In genomic region chr1:39919545-39919944, GRCh38 we compare ENCODE assay signal across 9 cellular contexts. TPM values are rescaled to one million over a fixed set of nuclear protein-coding genes. Genes with fewer than 3 reads are reported as not detected.
DNase-seq lines count a peak whose midpoint lies in the region; ATAC-seq, FAIRE-seq and TF ChIP-seq lines count a peak whose summit lies in the region.
"Had no signal": no experiment of that assay in that cellular context is flagged by ENCODE, and none has a peak within 500 bp of the region (broad histone marks: within the 10 kb centered on the region; RNA-seq: fewer than 3 reads in every experiment).

No MANE protein-coding gene starts in this region.

- H3K9ac ChIP-seq in HCT116 (ENCODE audit: low read length) (no peak overlapping the region), colonic mucosa (ENCODE audit: low read depth in 2 of 2, low read length in 2 of 2) (no peak overlapping the region)

- DNase-seq in D721Med (ENCODE audit: insufficient read length, low spot score) (peak; percentile 63), HCT116 (ENCODE audit: low read depth, low spot score) (peak; percentile 68), NCI-H2171 treated with DMSO at 0.1 percent for 48 hours (lab: John Stamatoyannopoulos, UW) (peak; percentile 84), WERI-Rb-1 (peak; percentile 69), colonic mucosa (peak; percentile 48), lung (ENCODE audit: low spot score) (peak; percentile 60)
- DNase-seq in stimulated activated naive CD4-positive, alpha-beta T cell (lab: John Stamatoyannopoulos, UW): peak; percentile 8 to 74 (median 33)

- no peaks in the 10 kb centered on the region for H3K9me2 ChIP-seq in HCT116 (ENCODE audit: insufficient read depth)

- 26 to 27% methylated on average over 3 of the region's 3 CpGs for WGBS in lung, 2 donors

- H3K79me2 ChIP-seq in HCT116 (ENCODE audit: insufficient read depth, low read length): no peaks in the 10 kb centered on the region

- FAIRE-seq in D721Med (lab: Jason Lieb, UNC): no peak

- H3K27me3 ChIP-seq in HCT116 (ENCODE audit: insufficient read depth, low read length) (no peaks in the 10 kb centered on the region), WERI-Rb-1 (ENCODE audit: insufficient read depth, low read depth, severe bottlenecking) (no peaks in the 10 kb centered on the region), colonic mucosa (no peaks in the 10 kb centered on the region), lung (ENCODE audit: control insufficient read depth, insufficient read depth) (no peaks in the 10 kb centered on the region)

- ATAC-seq in HCT116 (peak; percentile 99), lung (ENCODE audit: insufficient read depth, low FRiP score) (peak; percentile 66), HG03378 (IDR thresholded peaks at IDR 0.05; ENCODE audit: unreplicated experiment) (no peak)

- CTCF ChIA-PET in HCT116 (lab: Charles Lee): interaction anchor here (0.6 to 3.5 kb wide), 28 partner anchors 8 to 613 kb away, joined by 3 to 59 read pairs (median 4); partner anchors contain the start of genes CAP1, MFSD2A and MYCL

- H3K4me3 ChIP-seq in HCT116 (replicated peaks in 1 of 2; ENCODE audit: low read depth in 1 of 2, low read length in 2 of 2) (no peak overlapping the region), WERI-Rb-1 (ENCODE audit: low read depth, low read length) (no peak overlapping the region), colonic mucosa (no peak overlapping the region), lung (no peak overlapping the region)
- H3K4me3 ChIP-seq: skin epidermis had no signal

- RAD21 ChIA-PET in HCT116 (lab: Charles Lee; ENCODE audit: low non-redundant PET in 1 of 2, low total read pairs in 2 of 2, uncharacterized antibody in 2 of 2, unreplicated experiment in 2 of 2): interaction anchor here (0.6 to 2.6 kb wide), 13 partner anchors 11 to 419 kb away, joined by 3 to 16 read pairs (median 5); no protein-coding TSS in a partner anchor

- no peak for TF ChIP-seq POLR2A in HCT116 (IDR thresholded peaks at IDR 0.05; ENCODE audit: borderline replicate concordance, extremely low read depth, insufficient read depth, insufficient read length)

- no TSS peak for BruUV-seq in HCT116 (replicated peaks; lab: Mats Ljungman, UMichigan)

- peak; percentile 94 for TF ChIP-seq RAD21 in HCT116 (IDR thresholded peaks at IDR 0.05; ENCODE audit: low read depth)

- H2AFZ ChIP-seq in HCT116 (ENCODE audit: low read depth, low read length, poor library complexity, severe bottlenecking): peak overlapping the region; percentile 88

- no peaks in the 10 kb centered on the region for H3K36me3 ChIP-seq in HCT116 (ENCODE audit: control insufficient read depth in 1 of 2, insufficient read depth in 2 of 2, low read length in 2 of 2)
- no peaks in the 10 kb centered on the region for H3K36me3 ChIP-seq in WERI-Rb-1
- H3K36me3 ChIP-seq in colonic mucosa: no peaks in the 10 kb centered on the region
- H3K36me3 ChIP-seq in lung (ENCODE audit: control insufficient read depth in 2 of 2, insufficient read depth in 2 of 2, low read length in 2 of 2): no peaks in the 10 kb centered on the region

- intact Hi-C loops in HCT116 (cut with micrococcal nuclease) (loop anchor here (1.0 kb wide), 2 partner anchors 54 to 113 kb away; no protein-coding TSS in a partner anchor), colonic mucosa (cut with DNase I) (loop anchor here (2.0 kb wide), 1 partner anchor 53 kb away; no protein-coding TSS in a partner anchor)

- no peaks in the 10 kb centered on the region for H4K20me1 ChIP-seq in HCT116 (ENCODE audit: insufficient read depth)

- POLR2A ChIA-PET in HCT116 (lab: Charles Lee): interaction anchor here (1.8 kb wide), 1 partner anchor 36 kb away, joined by 4 read pairs; no protein-coding TSS in a partner anchor

- H3K27ac ChIP-seq in HCT116 (ENCODE audit: low read depth, low read length): no peak overlapping the region
- H3K27ac ChIP-seq in WERI-Rb-1: no peak overlapping the region
- no peak overlapping the region for H3K27ac ChIP-seq in colonic mucosa
- no peak overlapping the region for H3K27ac ChIP-seq in lung (ENCODE audit: low read depth in 1 of 2, low read length in 1 of 2)
- H3K27ac ChIP-seq: skin epidermis had no signal

- H3K4me1 ChIP-seq in HCT116 (ENCODE audit: control insufficient read depth in 1 of 2, insufficient read depth in 2 of 2, low read length in 2 of 2) (peaks cover 0 to 5% of the 10 kb centered on the region in 2 experiments; a peak in 1 of 4 replicates), colonic mucosa (no peaks in the 10 kb centered on the region), lung (ENCODE audit: control insufficient read depth in 2 of 2, insufficient read depth in 2 of 2, low read length in 2 of 2) (no peaks in the 10 kb centered on the region)

- TF ChIP-seq CTCF in D721Med (IDR thresholded peaks at IDR 0.05; ENCODE audit: insufficient read depth, missing control alignments) (peak; percentile 62), HCT116 (IDR thresholded peaks at IDR 0.05 in 2 of 3, conservative IDR thresholded peaks at IDR 0.05 in 1 of 3; ENCODE audit: borderline replicate concordance in 1 of 3, insufficient read depth in 1 of 3, low read depth in 2 of 3, low read length in 2 of 3) (peak; percentile 66 to 91 (median 71)), WERI-Rb-1 (IDR thresholded peaks at IDR 0.05; ENCODE audit: low read depth, low read length) (peak; percentile 60), colonic mucosa (IDR thresholded peaks at IDR 0.05) (peak; percentile 54), lung (IDR thresholded peaks at IDR 0.05; ENCODE audit: control extremely low read depth, extremely low read depth) (peak; percentile 48)

- peak overlapping the region; percentile 36; the same call in 1 of the 2 replicates for H3K4me2 ChIP-seq in HCT116 (ENCODE audit: low read length)

- H3K9me3 ChIP-seq in HCT116 (ENCODE audit: control insufficient read depth in 1 of 2, insufficient read depth in 1 of 2, low read depth in 1 of 2, low read length in 2 of 2): no peaks in the 10 kb centered on the region
- no peaks in the 10 kb centered on the region for H3K9me3 ChIP-seq in WERI-Rb-1 (ENCODE audit: severe bottlenecking)
- H3K9me3 ChIP-seq in colonic mucosa: no peaks in the 10 kb centered on the region
- no peaks in the 10 kb centered on the region for H3K9me3 ChIP-seq in lung (ENCODE audit: control insufficient read depth in 2 of 2, insufficient read depth in 1 of 2, low read length in 1 of 2)

TF ChIP-seq in HCT116, 20 proteins besides CTCF, POLR2A, EP300 and RAD21:
- TF ChIP-seq EGR1 (IDR thresholded peaks at IDR 0.05; ENCODE audit: low read depth) (peak; percentile 59; the same call in 1 of the 2 replicates), REST (IDR thresholded peaks at IDR 0.05; ENCODE audit: low read depth) (no peak), SRF (IDR thresholded peaks at IDR 0.05; ENCODE audit: low read depth) (no peak)

RNA-seq across cellular contexts. Expression of gene MYCL, which starts 17.8 kb away (rescaled TPM):
- 10.0 TPM for total RNA-seq in HCT116 (2021; ENCODE audit: unreplicated experiment)
- 9.3 and 9.9 TPM in 2 replicates for polyA plus RNA-seq in HCT116 (2012)
- total RNA-seq in colonic mucosa: 10 to 100 TPM; 16.4 to 17.0 TPM
- total RNA-seq in lung: 1 to 10 TPM; 6.0 to 7.8 TPM
- polyA plus RNA-seq in lung: 1 to 10 TPM; 2.4 to 2.7 TPM

RNA-seq across cellular contexts. Expression of gene MFSD2A, which starts 35.4 kb away (rescaled TPM):
- total RNA-seq in HCT116 (2021; ENCODE audit: unreplicated experiment): 8.0 TPM
- polyA plus RNA-seq in HCT116 (2012): 3.2 and 4.2 TPM in 2 replicates
- total RNA-seq in colonic mucosa: 10 to 100 TPM; 15.6 to 27.2 TPM
- 100 to 1,000 TPM in 1 of 2 donors, 10 to 100 TPM in 1; 57.2 to 149 TPM for total RNA-seq in lung
- 100 to 1,000 TPM; 119 to 123 TPM for polyA plus RNA-seq in lung

RNA-seq across cellular contexts. Expression of gene TRIT1, which starts 36.2 kb away (rescaled TPM):
- total RNA-seq in HCT116 (2021; ENCODE audit: unreplicated experiment): 32.3 TPM
- polyA plus RNA-seq in HCT116 (2012): 12.2 and 22.2 TPM in 2 replicates
- total RNA-seq in colonic mucosa: 10 to 100 TPM; 15.2 to 18.1 TPM
- 10 to 100 TPM; 18.5 to 42.5 TPM for total RNA-seq in lung
- polyA plus RNA-seq in lung: 10 to 100 TPM; 10.3 to 13.5 TPM

Comparison
In these comparisons a context has a peak if more than half of its experiments do, and no peak if none do; other contexts are left out.
1. DNase-seq: peak in every context shown above with its lines; median percentile 84 in NCI-H2171 treated with DMSO at 0.1 percent for 48 hours; 69 in WERI-Rb-1; 68 in HCT116; 63 in D721Med; 60 in lung; 48 in colonic mucosa; 33 in stimulated activated naive CD4-positive, alpha-beta T cell.